In the genomic region with DNA sequence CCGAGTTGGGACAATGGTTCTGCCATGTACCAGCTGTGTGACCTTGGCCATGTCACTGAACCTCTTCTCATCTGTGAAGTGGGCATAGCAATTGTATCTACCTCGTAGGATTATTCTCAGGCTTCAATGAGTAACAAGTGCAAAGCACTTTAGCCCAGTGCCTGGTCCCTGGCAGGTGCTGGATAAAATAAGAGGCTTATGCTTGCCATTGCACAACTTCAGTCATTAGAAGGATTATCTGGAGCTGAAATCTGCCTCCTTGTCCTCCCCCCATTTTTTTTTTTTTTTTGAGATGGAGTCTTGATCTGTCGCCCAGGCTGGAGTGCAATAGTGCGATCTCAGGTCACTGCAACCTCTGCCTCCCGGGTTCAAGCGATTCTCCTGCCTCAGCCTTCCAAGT, we compare ENCODE assay signal across 33 cellular contexts. TPM values are rescaled to one million over a fixed set of nuclear protein-coding genes. Genes with fewer than 3 reads are reported as not detected.
"Had no signal": no experiment of that assay in that cellular context is flagged by ENCODE, and none has a peak within 500 bp of the region (broad histone marks: within the 10 kb centered on the region; RNA-seq: fewer than 3 reads in every experiment).

No MANE protein-coding gene starts in this region.

- DNase-seq: activated CD4-positive, alpha-beta T cell treated with anti-CD3 and anti-CD28 coated beads, Interleukin-2, amount 10 ng/mL, durations not matched to agents 24 days and 14 days; activated CD4-positive, alpha-beta T cell treated with anti-CD3 and anti-CD28 coated beads, Interleukin-2, amount 50 U/mL, for 4 hours; activated CD8-positive, alpha-beta T cell treated with anti-CD3 and anti-CD28 coated beads for 36 hours; activated effector memory CD4-positive, alpha-beta T cell treated with anti-CD3 and anti-CD28 coated beads, Interleukin-2, amount 50 U/mL, for 16 hours; activated naive CD4-positive, alpha-beta T cell; activated naive CD4-positive, alpha-beta T cell treated with anti-CD3 and anti-CD28 coated beads, Interleukin-2, amount 50 U/mL, for 16 hours; activated naive CD8-positive, alpha-beta T cell treated with anti-CD3 and anti-CD28 coated beads for 36 hours; activated T-cell treated with anti-CD3 and anti-CD28 coated beads, Interleukin-2, amount 50 U/mL, for 1 hour; activated T-cell treated with anti-CD3 and anti-CD28 coated beads, Interleukin-2, amount 50 U/mL, for 72 hours; amniotic stem cell; brain microvascular endothelial cell; colonic mucosa; NCI-H1105; NCI-H1417 treated with DMSO at 0.1 percent for 48 hours; NCI-H1930; NCI-H2081 treated with DMSO at 0.1 percent for 48 hours; NCI-H345; NCI-H526 treated with DMSO at 0.1 percent for 48 hours; NK-92 treated with Interleukin-12 subunit alpha and Interleukin-12 subunit beta, amount 100 ng/mL, for 24 hours; PC-9; SW 1271; T-helper 1 cell; T-helper 2 cell; T-helper 9 cell had no signal

- H3K4me3 ChIP-seq: cardiac muscle cell, colonic mucosa, PC-9 had no signal

- FAIRE-seq: RCC 7860 had no signal

- H3K36me3 ChIP-seq: brain microvascular endothelial cell, colonic mucosa had no signal

- H3K27me3 ChIP-seq: brain microvascular endothelial cell, cardiac muscle cell, colonic mucosa had no signal

- H2AFZ ChIP-seq: PC-9 had no signal

- H3K27ac ChIP-seq: brain microvascular endothelial cell, cardiac muscle cell, colonic mucosa, PC-9 had no signal

- H3K9me3 ChIP-seq: colonic mucosa had no signal

- H3K4me1 ChIP-seq: colonic mucosa had no signal

RNA-seq across cellular contexts. Expression of gene SMTNL1, which starts 7.2 kb away (rescaled TPM):
- total RNA-seq: activated CD4-positive, alpha-beta T cell treated with anti-CD3 and anti-CD28 coated beads, Interleukin-2, amount 10 ng/mL, durations not matched to agents 24 days and 14 days; activated CD8-positive, alpha-beta memory T cell treated with anti-CD3 and anti-CD28 coated beads for 36 hours; activated CD8-positive, alpha-beta T cell treated with anti-CD3 and anti-CD28 coated beads for 36 hours; activated naive CD8-positive, alpha-beta T cell treated with anti-CD3 and anti-CD28 coated beads for 36 hours; activated T-cell treated with anti-CD3 and anti-CD28 coated beads, Interleukin-2, amount 50 U/mL, for 72 hours; activated T-helper 17 cell treated with anti-CD3 and anti-CD28 coated beads, Interleukin-2, amount 50 U/mL, for 72 hours; aorta; cardiac muscle cell; chondrocyte; colonic mucosa; M059J; NCI-H460; PC-9; Right ventricle myocardium superior had no signal

RNA-seq across cellular contexts. Expression of gene SERPING1, which starts 52.9 kb away (rescaled TPM):
- total RNA-seq: activated CD8-positive, alpha-beta memory T cell treated with anti-CD3 and anti-CD28 coated beads for 36 hours; activated CD8-positive, alpha-beta T cell treated with anti-CD3 and anti-CD28 coated beads for 36 hours; activated T-cell treated with anti-CD3 and anti-CD28 coated beads, Interleukin-2, amount 50 U/mL, for 72 hours; activated T-helper 17 cell treated with anti-CD3 and anti-CD28 coated beads, Interleukin-2, amount 50 U/mL, for 72 hours; NCI-H460 had no signal
